ENCODE assay signal across 8 cellular contexts in genomic region chr20:51712501-51713212, GRCh38. TPM values are rescaled to one million over a fixed set of nuclear protein-coding genes. Genes with fewer than 3 reads are reported as not detected.
DNase-seq lines count a peak whose midpoint lies in the region; ATAC-seq and TF ChIP-seq lines count a peak whose summit lies in the region.

No MANE protein-coding gene starts in this region.

- H3K4me3 Mint-ChIP-seq in chondrocyte (ENCODE audit: unreplicated experiment), result no peak overlapping the region
- no peak overlapping the region for H3K4me3 Mint-ChIP-seq in mesothelial cell of epicardium

- H3K36me3 Mint-ChIP-seq in chondrocyte (ENCODE audit: low read depth), result peaks cover 3% of the 10 kb centered on the region
- peaks cover 20% of the 10 kb centered on the region for H3K36me3 Mint-ChIP-seq in mesothelial cell of epicardium

- H3K27ac Mint-ChIP-seq in chondrocyte (ENCODE audit: unreplicated experiment) (no peak overlapping the region), mesothelial cell of epicardium (no peak overlapping the region)

- no peak for ATAC-seq in HG03175 (IDR thresholded peaks at IDR 0.05; ENCODE audit: unreplicated experiment)
- ATAC-seq in GM18868 (IDR thresholded peaks at IDR 0.05; ENCODE audit: unreplicated experiment), result no peak

- peak; percentile 86 for TF ChIP-seq CTCF in chondrocyte (IDR thresholded peaks at IDR 0.05)
- TF ChIP-seq CTCF in mesothelial cell of epicardium (IDR thresholded peaks at IDR 0.05; ENCODE audit: unreplicated experiment), result peak; percentile 17

- peaks cover 8% of the 10 kb centered on the region for H3K4me1 Mint-ChIP-seq in chondrocyte (ENCODE audit: low read depth)
- H3K4me1 Mint-ChIP-seq in mesothelial cell of epicardium, result peaks cover 12% of the 10 kb centered on the region

- H3K9me3 Mint-ChIP-seq in chondrocyte (ENCODE audit: low read depth), result no peaks in the 10 kb centered on the region
- no peaks in the 10 kb centered on the region for H3K9me3 Mint-ChIP-seq in mesothelial cell of epicardium

- in situ Hi-C loops in KBM-7 (cut with MboI; ENCODE audit: low pct_unique_long_range_greater_than_20kb, low sequenced_read_pairs), result no loop called here

- no peaks in the 10 kb centered on the region for H3K27me3 Mint-ChIP-seq in chondrocyte (ENCODE audit: low read depth)
- H3K27me3 Mint-ChIP-seq in mesothelial cell of epicardium (ENCODE audit: low read depth), result no peaks in the 10 kb centered on the region

- peak; percentile 43 for DNase-seq in AG20443 (ENCODE audit: low spot score)
- DNase-seq in LHCN-M2 (ENCODE audit: low read depth), result peak; percentile 63
- DNase-seq in chondrocyte (ENCODE audit: low spot score), result no peak
- DNase-seq in mesothelial cell of epicardium (ENCODE audit: low spot score in 2 of 2, unreplicated experiment in 2 of 2), result no peak
- no peak for DNase-seq in KBM-7
- no peak for DNase-seq in activated naive CD4-positive, alpha-beta T cell treated with anti-CD3 and anti-CD28 coated beads, Interleukin-2, amount 50 U/mL, for 16 hours

RNA-seq across cellular contexts. Expression of gene ATP9A, which starts 55.5 kb away (rescaled TPM):
- total RNA-seq in LHCN-M2 (2014; rRNA removed) (1.8 and 2.0 TPM in 2 replicates), chondrocyte (43.1 to 49.6 TPM (median 43.4 TPM) in 3 replicates), mesothelial cell of epicardium (77.1 to 80.0 TPM (median 79.1 TPM) in 3 replicates)
- polyA plus RNA-seq in LHCN-M2 (2012), result 7.6 TPM

Comparison
In these comparisons a context has a peak if more than half of its experiments do, and no peak if none do; other contexts are left out.
1. DNase-seq: peak in AG20443 (single experiment) and LHCN-M2 (single experiment); none in chondrocyte (single experiment), mesothelial cell of epicardium (0 of 2), KBM-7 (single experiment) and activated naive CD4-positive, alpha-beta T cell treated with anti-CD3 and anti-CD28 coated beads, Interleukin-2, amount 50 U/mL, for 16 hours (single experiment).
2. RNA of gene ATP9A, which starts 55.5 kb away (total RNA-seq): 77.1 to 80.0 TPM in mesothelial cell of epicardium and 43.1 to 49.6 TPM in chondrocyte; 1.8 to 2.0 TPM in LHCN-M2; every median in the first group is over 10 times any median in the second.